ENCODE assay signal across 23 cellular contexts in genomic region chr20:13061381-13061780, GRCh38. TPM values are rescaled to one million over a fixed set of nuclear protein-coding genes. Genes with fewer than 3 reads are reported as not detected.
DNase-seq lines count a peak whose midpoint lies in the region; ATAC-seq and TF ChIP-seq lines count a peak whose summit lies in the region.
"Had no signal": no experiment of that assay in that cellular context is flagged by ENCODE, and none has a peak within 500 bp of the region (broad histone marks: within the 10 kb centered on the region; RNA-seq: fewer than 3 reads in every experiment).

No MANE protein-coding gene starts in this region.

- H3K27me3 Mint-ChIP-seq in stimulated activated naive CD8-positive, alpha-beta T cell treated with anti-CD3 and anti-CD28 coated beads, Interleukin-15, amount 100 ng/mL, for 72 hours: no peaks in the 10 kb centered on the region
- H3K27me3 Mint-ChIP-seq in activated T-helper 2 cell treated with anti-CD3 and anti-CD28 coated beads, Interferon-gamma antibody, Interleukin-2, Interleukin-4, amounts not matched to agents 10 μg/mL and 5 μg/mL and 100 μg/mL, durations not matched to agents 14 hours and 24 hours and 36 hours (ENCODE audit: low read depth): no peaks in the 10 kb centered on the region
- H3K27me3 Mint-ChIP-seq: activated naive CD8-positive, alpha-beta T cell; IgD-negative memory B cell had no signal

- ATAC-seq in stimulated activated naive CD8-positive, alpha-beta T cell treated with anti-CD3 and anti-CD28 coated beads, Interleukin-15, amount 100 ng/mL, for 72 hours: peak; percentile 9
- no peak for ATAC-seq in stimulated activated naive CD8-positive, alpha-beta T cell treated with anti-CD3 and anti-CD28 coated beads, Interleukin-15, Interleukin-2, amounts not matched to agents 100 U/mL and 50 U/mL, for 24 hours
- ATAC-seq: stimulated activated effector memory CD8-positive, alpha-beta T cell treated with anti-CD3 and anti-CD28 coated beads, Interleukin-12 subunit alpha, Interleukin-12 subunit beta, amount 100 ng/mL, for 72 hours had no signal

- no peaks in the 10 kb centered on the region for H3K4me1 Mint-ChIP-seq in stimulated activated naive CD8-positive, alpha-beta T cell treated with anti-CD3 and anti-CD28 coated beads, Interleukin-15, amount 100 ng/mL, for 72 hours
- no peaks in the 10 kb centered on the region for H3K4me1 Mint-ChIP-seq in activated T-helper 2 cell treated with anti-CD3 and anti-CD28 coated beads, Interferon-gamma antibody, Interleukin-2, Interleukin-4, amounts not matched to agents 10 μg/mL and 5 μg/mL and 100 μg/mL, durations not matched to agents 14 hours and 24 hours and 36 hours (ENCODE audit: low read depth)
- H3K4me1 Mint-ChIP-seq: IgD-negative memory B cell; nephron; stimulated activated effector memory CD8-positive, alpha-beta T cell treated with anti-CD3 and anti-CD28 coated beads, Interleukin-12 subunit alpha, Interleukin-12 subunit beta, amount 100 ng/mL, for 72 hours had no signal

- DNase-seq in DMS79 (lab: John Stamatoyannopoulos, UW) (peak; percentile 7), DMS79 treated with DMSO at 0.1 percent for 48 hours (lab: John Stamatoyannopoulos, UW) (no peak), epithelial cell of esophagus (ENCODE audit: low read depth) (peak; percentile 80), NCI-H1694 (lab: John Stamatoyannopoulos, UW) (no peak)
- DNase-seq in stimulated activated naive CD8-positive, alpha-beta T cell treated with anti-CD3 and anti-CD28 coated beads, Interleukin-15, amount 100 ng/mL, for 72 hours: no peak
- no peak for DNase-seq in stimulated activated naive CD8-positive, alpha-beta T cell treated with anti-CD3 and anti-CD28 coated beads, Interleukin-15, Interleukin-2, amounts not matched to agents 100 U/mL and 50 U/mL, for 24 hours
- DNase-seq in activated T-helper 2 cell treated with anti-CD3 and anti-CD28 coated beads, Interferon-gamma antibody, Interleukin-2, Interleukin-4, amounts not matched to agents 10 μg/mL and 5 μg/mL and 100 μg/mL, durations not matched to agents 14 hours and 24 hours and 36 hours (ENCODE audit: low spot score): no peak
- DNase-seq in activated effector memory CD4-positive, alpha-beta T cell treated with anti-CD3 and anti-CD28 coated beads, Interleukin-2, amount 50 U/mL, for 16 hours: no peak
- DNase-seq: activated CD4-positive, alpha-beta T cell treated with anti-CD3 and anti-CD28 coated beads for 4 hours; activated CD8-positive, alpha-beta memory T cell treated with anti-CD3 and anti-CD28 coated beads for 24 hours; activated effector memory CD4-positive, alpha-beta T cell treated with Interleukin-2 at 50 U/mL for 16 hours; Caco-2; DND-41; GF-D8; hypothalamus; NCI-H187 treated with DMSO at 0.1 percent for 48 hours; substantia nigra; T1000; trophoblast cell had no signal

- TF ChIP-seq CTCF in epithelial cell of esophagus (IDR thresholded peaks at IDR 0.05; ENCODE audit: insufficient read depth, low read depth, low read length, missing control alignments): no peak

- H3K4me3 ChIP-seq in epithelial cell of esophagus (ENCODE audit: low read length): no peak overlapping the region

- H3K4me3 Mint-ChIP-seq in stimulated activated naive CD8-positive, alpha-beta T cell treated with anti-CD3 and anti-CD28 coated beads, Interleukin-15, amount 100 ng/mL, for 72 hours: no peak overlapping the region
- H3K4me3 Mint-ChIP-seq in activated T-helper 2 cell treated with anti-CD3 and anti-CD28 coated beads, Interferon-gamma antibody, Interleukin-2, Interleukin-4, amounts not matched to agents 10 μg/mL and 5 μg/mL and 100 μg/mL, durations not matched to agents 14 hours and 24 hours and 36 hours (ENCODE audit: low read depth): no peak overlapping the region
- H3K4me3 Mint-ChIP-seq: activated naive CD8-positive, alpha-beta T cell; IgD-negative memory B cell; nephron; stimulated activated effector memory CD8-positive, alpha-beta T cell treated with anti-CD3 and anti-CD28 coated beads, Interleukin-12 subunit alpha, Interleukin-12 subunit beta, amount 100 ng/mL, for 72 hours had no signal

- no peak overlapping the region for H3K27ac Mint-ChIP-seq in stimulated activated naive CD8-positive, alpha-beta T cell treated with anti-CD3 and anti-CD28 coated beads, Interleukin-15, amount 100 ng/mL, for 72 hours
- H3K27ac Mint-ChIP-seq in activated T-helper 2 cell treated with anti-CD3 and anti-CD28 coated beads, Interferon-gamma antibody, Interleukin-2, Interleukin-4, amounts not matched to agents 10 μg/mL and 5 μg/mL and 100 μg/mL, durations not matched to agents 14 hours and 24 hours and 36 hours: no peak overlapping the region
- H3K27ac Mint-ChIP-seq: activated naive CD8-positive, alpha-beta T cell; nephron; stimulated activated effector memory CD8-positive, alpha-beta T cell treated with anti-CD3 and anti-CD28 coated beads, Interleukin-12 subunit alpha, Interleukin-12 subunit beta, amount 100 ng/mL, for 72 hours had no signal

- H3K36me3 Mint-ChIP-seq in activated T-helper 2 cell treated with anti-CD3 and anti-CD28 coated beads, Interferon-gamma antibody, Interleukin-2, Interleukin-4, amounts not matched to agents 10 μg/mL and 5 μg/mL and 100 μg/mL, durations not matched to agents 14 hours and 24 hours and 36 hours (ENCODE audit: low read depth): no peaks in the 10 kb centered on the region
- H3K36me3 Mint-ChIP-seq: activated naive CD8-positive, alpha-beta T cell; IgD-negative memory B cell; stimulated activated effector memory CD8-positive, alpha-beta T cell treated with anti-CD3 and anti-CD28 coated beads, Interleukin-12 subunit alpha, Interleukin-12 subunit beta, amount 100 ng/mL, for 72 hours had no signal

- intact Hi-C loops in activated T-helper 2 cell treated with anti-CD3 and anti-CD28 coated beads, Interferon-gamma antibody, Interleukin-2, Interleukin-4, amounts not matched to agents 10 μg/mL and 5 μg/mL and 100 μg/mL, durations not matched to agents 14 hours and 24 hours and 36 hours (cut with micrococcal nuclease): no loop called here

- H3K9me3 Mint-ChIP-seq in stimulated activated naive CD8-positive, alpha-beta T cell treated with anti-CD3 and anti-CD28 coated beads, Interleukin-15, amount 100 ng/mL, for 72 hours: no peaks in the 10 kb centered on the region
- H3K9me3 Mint-ChIP-seq in activated T-helper 2 cell treated with anti-CD3 and anti-CD28 coated beads, Interferon-gamma antibody, Interleukin-2, Interleukin-4, amounts not matched to agents 10 μg/mL and 5 μg/mL and 100 μg/mL, durations not matched to agents 14 hours and 24 hours and 36 hours: no peaks in the 10 kb centered on the region

RNA-seq across cellular contexts. Expression of gene SPTLC3, which starts 52.6 kb away (rescaled TPM):
- total RNA-seq in activated T-helper 2 cell treated with anti-CD3 and anti-CD28 coated beads, Interferon-gamma antibody, Interleukin-2, Interleukin-4, amounts not matched to agents 10 μg/mL and 5 μg/mL and 100 μg/mL, durations not matched to agents 14 hours and 24 hours and 36 hours: 0.68 and 0.80 TPM in 2 replicates

Comparison
In these comparisons a context has a peak if more than half of its experiments do, and no peak if none do; other contexts are left out.
1. DNase-seq: peak in DMS79 (single experiment) and epithelial cell of esophagus (single experiment); none in DMS79 treated with DMSO at 0.1 percent for 48 hours (single experiment), stimulated activated naive CD8-positive, alpha-beta T cell treated with anti-CD3 and anti-CD28 coated beads, Interleukin-15, amount 100 ng/mL, for 72 hours (0 of 2), stimulated activated naive CD8-positive, alpha-beta T cell treated with anti-CD3 and anti-CD28 coated beads, Interleukin-15, Interleukin-2, amounts not matched to agents 100 U/mL and 50 U/mL, for 24 hours (single experiment), activated T-helper 2 cell treated with anti-CD3 and anti-CD28 coated beads, Interferon-gamma antibody, Interleukin-2, Interleukin-4, amounts not matched to agents 10 μg/mL and 5 μg/mL and 100 μg/mL, durations not matched to agents 14 hours and 24 hours and 36 hours (single experiment), NCI-H1694 (single experiment) and activated effector memory CD4-positive, alpha-beta T cell treated with anti-CD3 and anti-CD28 coated beads, Interleukin-2, amount 50 U/mL, for 16 hours (single experiment).